Comparison of ENCODE assay signal across 8 cellular contexts in the genomic region with DNA sequence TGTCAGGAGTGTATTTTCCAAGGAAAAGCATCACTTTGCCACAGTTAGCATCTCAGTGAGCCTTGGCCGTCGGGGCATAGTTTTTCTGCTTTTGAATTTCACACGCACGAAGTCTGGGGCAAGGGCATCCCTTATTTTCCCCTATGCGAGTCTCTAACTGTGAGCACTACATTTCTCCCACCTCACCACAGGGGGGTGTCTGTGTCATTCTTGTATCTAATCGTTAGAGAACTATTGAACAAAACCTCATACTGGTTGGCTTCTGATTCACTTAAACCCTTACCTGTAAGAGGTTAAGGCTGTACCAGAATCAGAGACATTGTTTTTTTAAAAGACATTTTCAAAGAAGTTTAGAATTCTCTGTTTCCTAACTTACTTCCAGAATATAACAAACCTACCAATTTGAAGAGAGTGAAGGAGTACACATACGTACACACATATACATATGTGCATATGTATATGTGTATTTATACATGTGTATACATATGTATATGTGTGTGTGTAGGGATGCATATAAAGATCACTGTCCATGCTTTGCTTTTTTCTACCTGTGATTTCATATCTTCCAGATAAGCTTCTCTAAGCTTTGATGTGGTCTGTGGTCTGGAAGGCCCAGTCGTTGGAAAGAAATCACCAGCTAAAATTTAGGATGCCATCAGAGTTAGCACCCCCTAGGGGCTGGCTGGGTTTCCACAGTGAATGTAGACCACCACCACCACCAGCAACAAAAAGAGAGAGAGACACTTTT. TPM values are rescaled to one million over a fixed set of nuclear protein-coding genes. Genes with fewer than 3 reads are reported as not detected.
DNase-seq lines count a peak whose midpoint lies in the region; ATAC-seq and TF ChIP-seq lines count a peak whose summit lies in the region.

No MANE protein-coding gene starts in this region.

- peaks cover 0 to under 1% of the 10 kb centered on the region in 2 donors for H3K4me1 ChIP-seq in adrenal gland (replicated peaks in 1 of 2)

- H3K4me3 ChIP-seq in adrenal gland: no peak overlapping the region

- in situ Hi-C loops in KBM-7 (cut with MboI; ENCODE audit: low pct_unique_long_range_greater_than_20kb, low sequenced_read_pairs): no loop called here
- in situ Hi-C loops in G401 (cut with HindIII; ENCODE audit: low sequenced_read_pairs): loop anchor here (5.0 kb wide), 1 partner anchor 34 kb away; no protein-coding TSS in a partner anchor

- WGBS in adrenal gland, 4 donors: 50 to 67% (median 56%) methylated on average over 8 of the region's 8 CpGs

- peak in 5 of 6 experiments; percentile 17 to 34 (median 32) for TF ChIP-seq CTCF in adrenal gland (IDR thresholded peaks at IDR 0.05)

- DNase-seq in SIG-M5 treated with dmso at 0.1 percent for 504 hours (lab: John Stamatoyannopoulos, UW; ENCODE audit: unreplicated experiment) (peak; percentile 11), SIG-M5 (lab: John Stamatoyannopoulos, UW) (no peak), KBM-7 (peak; percentile 30), adrenal gland (peak in 1 of 7 donors; percentile 27), kidney glomerular epithelial cell (lab: John Stamatoyannopoulos, UW) (peak; percentile 34), G401 (ENCODE audit: low spot score) (no peak), middle frontal gyrus (ENCODE audit: extremely low spot score, low spot score) (no peak)

- ATAC-seq in HG03439 (IDR thresholded peaks at IDR 0.05; ENCODE audit: unreplicated experiment): no peak

- H3K9me3 ChIP-seq in adrenal gland (replicated peaks in 1 of 3): no peaks in the 10 kb centered on the region

- peaks cover 0 to 34% of the 10 kb centered on the region in 2 donors for H3K36me3 ChIP-seq in adrenal gland (replicated peaks in 1 of 2)

- intact Hi-C loops in adrenal gland (cut with DNase I): no loop called here

- H3K27ac ChIP-seq in adrenal gland: no peak overlapping the region

- no peak for TF ChIP-seq POLR2A in adrenal gland (IDR thresholded peaks at IDR 0.05)

- H3K27me3 ChIP-seq in adrenal gland: no peaks in the 10 kb centered on the region

RNA-seq across cellular contexts. Expression of a gene that starts 49.4 kb away (rescaled TPM):
- total RNA-seq in adrenal gland: 100 to 1,000 TPM in 2 of 8 donors, 10 to 100 TPM in 6; 46.2 to 176 (median 76.5) TPM
- polyA plus RNA-seq in adrenal gland: 100 to 1,000 TPM in 1 of 3 donors, 10 to 100 TPM in 2; 21.4 to 125 (median 24.8) TPM
- 0.06 and 3.4 TPM in 2 replicates for total RNA-seq in G401 (2014; rRNA removed; shearing (Covaris generic))

Comparison
In these comparisons a context has a peak if more than half of its experiments do, and no peak if none do; other contexts are left out.
1. DNase-seq: peak in SIG-M5 treated with dmso at 0.1 percent for 504 hours (single experiment), KBM-7 (single experiment) and kidney glomerular epithelial cell (single experiment); none in SIG-M5 (single experiment), G401 (single experiment) and middle frontal gyrus (single experiment).
2. RNA of a gene that starts 49.4 kb away (total RNA-seq): 46.2 to 176 TPM in adrenal gland; 0.06 to 3.4 TPM in G401; every median in the first group is over 10 times any median in the second.